1 cellular context compared by ENCODE assay signal in genomic region chr12:10719482-10719881, GRCh38.
TF ChIP-seq lines count a peak whose summit lies in the region.

No MANE protein-coding gene starts in this region.

TF ChIP-seq in GM12878, 131 proteins besides CTCF, POLR2A, EP300 and RAD21:
- TF ChIP-seq EZH2 (IDR thresholded peaks at IDR 0.05; ENCODE audit: borderline replicate concordance, control insufficient read depth, low read depth, low read length), result no peak
- TF ChIP-seq RAD51 (IDR thresholded peaks at IDR 0.05), result peak; percentile 31; the same call in 1 of the 2 replicates
- no peak for TF ChIP-seq JUND (IDR thresholded peaks at IDR 0.05; ENCODE audit: low read depth, low read length)
